22 cellular contexts compared by ENCODE assay signal in genomic region chr16:4564661-4565267, GRCh38. TPM values are rescaled to one million over a fixed set of nuclear protein-coding genes. Genes with fewer than 3 reads are reported as not detected.
DNase-seq lines count a peak whose midpoint lies in the region; ATAC-seq, FAIRE-seq and TF ChIP-seq lines count a peak whose summit lies in the region.
"Had no signal": no experiment of that assay in that cellular context is flagged by ENCODE, and none has a peak within 500 bp of the region (broad histone marks: within the 10 kb centered on the region; RNA-seq: fewer than 3 reads in every experiment).

No MANE protein-coding gene starts in this region.

- no peak overlapping the region for H2BK15ac ChIP-seq in H9 (ENCODE audit: low read depth, low read length)
- H2BK15ac ChIP-seq in neuronal stem cell (ENCODE audit: low read length) = no peak overlapping the region

- H4K8ac ChIP-seq in H9 (replicated peaks; ENCODE audit: insufficient read length, low read depth, low read length) (no peak overlapping the region), neuronal stem cell (ENCODE audit: low read depth, low read length) (no peak overlapping the region)

- H3K79me2 ChIP-seq in H9 (ENCODE audit: insufficient read depth, low read length) = no peaks in the 10 kb centered on the region

- no peak overlapping the region for H3K23ac ChIP-seq in H9 (ENCODE audit: insufficient read length, low read depth, low read length)
- H3K23ac ChIP-seq in neuronal stem cell (ENCODE audit: low read depth, low read length, poor library complexity) = no peak overlapping the region

- H3K4ac ChIP-seq in H9 (ENCODE audit: low read depth, low read length) (no peak overlapping the region), neuronal stem cell (ENCODE audit: low read length) (no peak overlapping the region)

- H3K79me1 ChIP-seq in H9 (ENCODE audit: insufficient read depth, low read depth, low read length, poor library complexity, severe bottlenecking) = no peaks in the 10 kb centered on the region
- no peaks in the 10 kb centered on the region for H3K79me1 ChIP-seq in neuronal stem cell (ENCODE audit: low read depth, low read length)

- WGBS in H9 (ENCODE audit: extremely low coverage, insufficient read length, low lambda C conversion rate) = no CpG with 5 or more reads among the region's 18 CpGs
- WGBS in neuronal stem cell (ENCODE audit: extremely low coverage in 2 of 2, insufficient read length in 2 of 2, insufficient replicate concordance in 1 of 2), 2 donors = no CpG with 5 or more reads among the region's 18 CpGs

- H3K27me3 Mint-ChIP-seq in H9 (ENCODE audit: low read depth) = peaks cover 36% of the 10 kb centered on the region
- H3K27me3 Mint-ChIP-seq in activated T-cell treated with anti-CD3 and anti-CD28 coated beads, Interleukin-2, amount 50 U/mL, for 72 hours (ENCODE audit: low read depth) = no peaks in the 10 kb centered on the region

- H2BK20ac ChIP-seq in H9 (ENCODE audit: low read depth, low read length, poor library complexity, severe bottlenecking) = no peak overlapping the region

- no peaks in the 10 kb centered on the region for H3K23me2 ChIP-seq in H9 (ENCODE audit: insufficient read length, low read depth, low read length, poor library complexity, severe bottlenecking)

- H3K4me3 ChIP-seq in bronchial epithelial cell (ENCODE audit: low read depth, low read length) (no peak overlapping the region), left lung (no peak overlapping the region), neuronal stem cell (ENCODE audit: low read length in 2 of 2) (no peak overlapping the region)
- H3K4me3 ChIP-seq: BLaER1, GM23248, K562 had no signal

- H3K14ac ChIP-seq in H9 (ENCODE audit: insufficient read depth, low read length) (peak overlapping the region; percentile 0; the same call in 1 of the 2 replicates), neuronal stem cell (ENCODE audit: low read length) (no peak overlapping the region)

- no peaks in the 10 kb centered on the region for H3K9me3 Mint-ChIP-seq in H9
- no peaks in the 10 kb centered on the region for H3K9me3 Mint-ChIP-seq in activated T-cell treated with anti-CD3 and anti-CD28 coated beads, Interleukin-2, amount 50 U/mL, for 72 hours
- H3K9me3 Mint-ChIP-seq: CD8-positive, alpha-beta T cell; HFFc6 had no signal

- no peaks in the 10 kb centered on the region for H3K9me3 ChIP-seq in H9 (ENCODE audit: control insufficient read depth, low read depth, low read length)
- no peaks in the 10 kb centered on the region for H3K9me3 ChIP-seq in left lung
- no peaks in the 10 kb centered on the region for H3K9me3 ChIP-seq in neuronal stem cell (replicated peaks in 1 of 2; ENCODE audit: control insufficient read depth in 2 of 2, insufficient read depth in 1 of 2, low read depth in 1 of 2, low read length in 2 of 2)
- H3K9me3 ChIP-seq: BLaER1 had no signal

- H2BK12ac ChIP-seq in H9 (ENCODE audit: insufficient read length, low read depth, low read length) = no peak overlapping the region
- H2BK12ac ChIP-seq in neuronal stem cell (ENCODE audit: low read length) = peak overlapping the region; percentile 14

- no peaks in the 10 kb centered on the region for H3K36me3 ChIP-seq in bronchial epithelial cell (ENCODE audit: control insufficient read depth, insufficient read depth, low read length)
- no peaks in the 10 kb centered on the region for H3K36me3 ChIP-seq in left lung
- H3K36me3 ChIP-seq in neuronal stem cell (replicated peaks in 1 of 2; ENCODE audit: control insufficient read depth in 2 of 2, insufficient read depth in 2 of 2, low read length in 2 of 2) = no peaks in the 10 kb centered on the region
- H3K36me3 ChIP-seq: BLaER1 had no signal

- H3T11ph ChIP-seq in H9 (ENCODE audit: low read length) = no peak overlapping the region

- no peak overlapping the region for H3K56ac ChIP-seq in H9 (ENCODE audit: insufficient read length, low read depth, low read length)

- H3K27me3 ChIP-seq in H9 (ENCODE audit: insufficient read depth, low read length) = no peaks in the 10 kb centered on the region
- H3K27me3 ChIP-seq in bronchial epithelial cell (ENCODE audit: control insufficient read depth, insufficient read depth, low read length) = no peaks in the 10 kb centered on the region
- no peaks in the 10 kb centered on the region for H3K27me3 ChIP-seq in left lung
- H3K27me3 ChIP-seq in neuronal stem cell (ENCODE audit: control insufficient read depth in 3 of 3, insufficient read depth in 3 of 3, low read depth in 1 of 3, low read length in 3 of 3) = no peaks in the 10 kb centered on the region
- H3K27me3 ChIP-seq: BLaER1 had no signal

- no peaks in the 10 kb centered on the region; the same call in 1 of the 2 replicates for H3K4me1 ChIP-seq in H9 (ENCODE audit: insufficient read depth, low read length)
- H3K4me1 ChIP-seq in left lung = no peaks in the 10 kb centered on the region
- H3K4me1 ChIP-seq in neuronal stem cell (ENCODE audit: control insufficient read depth in 2 of 2, insufficient read depth in 1 of 2, low read depth in 1 of 2, low read length in 2 of 2) = peaks cover 10 to 11% of the 10 kb centered on the region in 2 donors

- intact Hi-C loops in left lung (cut with DNase I) = no loop called here

- peaks cover 8 to 19% of the 10 kb centered on the region in 2 experiments for H3K4me1 Mint-ChIP-seq in H9
- H3K4me1 Mint-ChIP-seq in activated T-cell treated with anti-CD3 and anti-CD28 coated beads, Interleukin-2, amount 50 U/mL, for 72 hours (ENCODE audit: low read depth) = peaks cover 9% of the 10 kb centered on the region

- H4K5ac ChIP-seq in H9 (ENCODE audit: insufficient read length, low read depth, low read length) = no peak overlapping the region

- no peak overlapping the region for H4K91ac ChIP-seq in H9 (ENCODE audit: insufficient read length, low read depth, low read length)
- no peak overlapping the region for H4K91ac ChIP-seq in neuronal stem cell (ENCODE audit: low read depth, low read length, poor library complexity)

- ATAC-seq in left lung (peak; percentile 76), HG02759 (IDR thresholded peaks at IDR 0.05; ENCODE audit: unreplicated experiment) (no peak)
- ATAC-seq in activated T-cell treated with anti-CD3 and anti-CD28 coated beads, Interleukin-2, amount 50 U/mL, for 72 hours (replicated peaks in 1 of 2) = no peak
- ATAC-seq: CD8-positive, alpha-beta T cell; HCT116; K562 had no signal

- H3K4me2 ChIP-seq in H9 (ENCODE audit: insufficient read depth, insufficient read length, low read length) = no peak overlapping the region
- H3K4me2 ChIP-seq in neuronal stem cell (ENCODE audit: insufficient read depth, low read length, poor library complexity, severe bottlenecking) = no peak overlapping the region
- H3K4me2 ChIP-seq: BLaER1 had no signal

- H2AK5ac ChIP-seq in H9 (ENCODE audit: insufficient read length, low read length) (no peak overlapping the region), neuronal stem cell (ENCODE audit: low read depth, low read length) (no peak overlapping the region)

- no peak overlapping the region for H2BK120ac ChIP-seq in H9 (ENCODE audit: low read depth, low read length, poor library complexity, severe bottlenecking)
- no peak overlapping the region for H2BK120ac ChIP-seq in neuronal stem cell (ENCODE audit: low read depth, low read length)

- H3K27ac ChIP-seq in H9 (ENCODE audit: insufficient read length, low read depth, low read length) (no peak overlapping the region), left lung (no peak overlapping the region), neuronal stem cell (replicated peaks; ENCODE audit: low read length) (no peak overlapping the region)
- H3K27ac ChIP-seq: BLaER1, GM23248 had no signal

- H3K18ac ChIP-seq in H9 (ENCODE audit: insufficient read length, low read depth, low read length) = no peak overlapping the region
- no peak overlapping the region for H3K18ac ChIP-seq in neuronal stem cell (ENCODE audit: low read length)

- no peaks in the 10 kb centered on the region for H4K20me1 ChIP-seq in H9 (ENCODE audit: control insufficient read depth, insufficient read depth, insufficient read length)
- H4K20me1 ChIP-seq: BLaER1 had no signal

- H2AFZ ChIP-seq in H9 (ENCODE audit: low read length) (no peak overlapping the region), neuronal stem cell (ENCODE audit: low read length) (peak overlapping the region; percentile 71)
- H2AFZ ChIP-seq: GM23248 had no signal

- H3K9ac ChIP-seq in H9 (ENCODE audit: extremely low read depth, insufficient read length, low read length) (no peak overlapping the region), neuronal stem cell (ENCODE audit: low read depth, low read length, poor library complexity) (no peak overlapping the region)
- H3K9ac ChIP-seq: BLaER1, GM23248 had no signal

- FAIRE-seq in bronchial epithelial cell (lab: Jason Lieb, UNC) = no peak
- FAIRE-seq: H54, K562 had no signal

- H2BK5ac ChIP-seq in H9 (ENCODE audit: insufficient read length, low read length) (no peak overlapping the region), neuronal stem cell (ENCODE audit: low read length) (no peak overlapping the region)

- no peaks in the 10 kb centered on the region; a peak in 1 of 7 replicates for H3K36me3 Mint-ChIP-seq in H9 (ENCODE audit: insufficient read depth in 1 of 3, low read depth in 3 of 3)
- H3K36me3 Mint-ChIP-seq in activated T-cell treated with anti-CD3 and anti-CD28 coated beads, Interleukin-2, amount 50 U/mL, for 72 hours (ENCODE audit: insufficient read depth in 2 of 2) = no peaks in the 10 kb centered on the region
- H3K36me3 Mint-ChIP-seq: CD8-positive, alpha-beta T cell had no signal

- no peak for DNase-seq in H9
- DNase-seq in bronchial epithelial cell (ENCODE audit: low read depth) = peak; percentile 11
- DNase-seq in left lung = no peak
- no peak for DNase-seq in neuronal stem cell (ENCODE audit: low spot score)
- no peak for DNase-seq in C1 segment of cervical spinal cord (lab: John Stamatoyannopoulos, UW)
- no peak for DNase-seq in activated T-cell treated with anti-CD3 and anti-CD28 coated beads, Interleukin-2, amount 50 U/mL, for 72 hours
- DNase-seq in activated effector memory CD4-positive, alpha-beta T cell treated with anti-CD3 and anti-CD28 coated beads, Interleukin-2, amount 50 U/mL, for 16 hours = no peak
- DNase-seq: 8988T; Calu3; CD8-positive, alpha-beta T cell; DMS79 treated with DMSO at 0.1 percent for 48 hours; GF-D8; GM23248; HFFc6 had no signal

- no peak overlapping the region for H3K4me3 Mint-ChIP-seq in H9
- H3K4me3 Mint-ChIP-seq in activated T-cell treated with anti-CD3 and anti-CD28 coated beads, Interleukin-2, amount 50 U/mL, for 72 hours = no peak overlapping the region
- H3K4me3 Mint-ChIP-seq: CD8-positive, alpha-beta T cell; HFFc6 had no signal

- no peak overlapping the region; a peak in 2 of 7 replicates for H3K27ac Mint-ChIP-seq in H9
- H3K27ac Mint-ChIP-seq in activated T-cell treated with anti-CD3 and anti-CD28 coated beads, Interleukin-2, amount 50 U/mL, for 72 hours = no peak overlapping the region
- H3K27ac Mint-ChIP-seq: CD8-positive, alpha-beta T cell; HFFc6 had no signal

- TF ChIP-seq CTCF in H9 (conservative IDR thresholded peaks at IDR 0.05) = no peak
- no peak for TF ChIP-seq CTCF in bronchial epithelial cell (IDR thresholded peaks at IDR 0.05; ENCODE audit: insufficient read depth, low read length, severe bottlenecking)
- TF ChIP-seq CTCF in left lung (IDR thresholded peaks at IDR 0.05) = no peak

RNA-seq across cellular contexts. Expression of gene C16orf96, which starts 8.6 kb away (rescaled TPM):
- total RNA-seq in H9 (2021) (1.4 and 2.0 TPM in 2 replicates), bronchial epithelial cell (not detected in 2 replicates), left lung (under 1 TPM; 0.17 to 0.18 TPM)
- 0.74 TPM for polyA plus RNA-seq in neuronal stem cell (2013, experiment 1 of 2)
- 0.79 TPM for polyA plus RNA-seq in neuronal stem cell (2013, experiment 2 of 2)
- total RNA-seq in activated T-cell treated with anti-CD3 and anti-CD28 coated beads, Interleukin-2, amount 50 U/mL, for 72 hours = under 1 TPM; 0.51 to 0.55 TPM
- total RNA-seq: A673, Calu3, GM23248, HFFc6, HT-29, K562 had no signal
- polyA plus RNA-seq: AG04450, GM23248, K562 had no signal

RNA-seq across cellular contexts. Expression of gene CDIP1, which starts 26.2 kb away (rescaled TPM):
- 49.7 and 50.5 TPM in 2 replicates for total RNA-seq in H9 (2021)
- 7.4 and 9.5 TPM in 2 replicates for total RNA-seq in bronchial epithelial cell
- 10 to 100 TPM; 22.2 to 27.0 TPM for total RNA-seq in left lung
- polyA plus RNA-seq in neuronal stem cell (2013, experiment 1 of 2) = 48.1 TPM
- 46.7 TPM for polyA plus RNA-seq in neuronal stem cell (2013, experiment 2 of 2)
- total RNA-seq in activated T-cell treated with anti-CD3 and anti-CD28 coated beads, Interleukin-2, amount 50 U/mL, for 72 hours = 10 to 100 TPM; 45.4 to 53.1 TPM
- total RNA-seq: HT-29 had no signal
- polyA plus RNA-seq: K562 had no signal

RNA-seq across cellular contexts. Expression of gene UBALD1, which starts 49.9 kb away (rescaled TPM):
- 80.9 and 81.7 TPM in 2 replicates for total RNA-seq in H9 (2021)
- total RNA-seq in bronchial epithelial cell = 3.7 and 4.7 TPM in 2 replicates
- 10 to 100 TPM; 26.7 to 27.8 TPM for total RNA-seq in left lung
- 13.4 TPM for polyA plus RNA-seq in neuronal stem cell (2013, experiment 1 of 2)
- 13.0 TPM for polyA plus RNA-seq in neuronal stem cell (2013, experiment 2 of 2)
- 10 to 100 TPM; 17.2 to 18.4 TPM for total RNA-seq in activated T-cell treated with anti-CD3 and anti-CD28 coated beads, Interleukin-2, amount 50 U/mL, for 72 hours

RNA-seq across cellular contexts. Expression of gene MGRN1, which starts 59.9 kb away (rescaled TPM):
- total RNA-seq in H9 (2021) (91.6 and 93.9 TPM in 2 replicates), bronchial epithelial cell (6.1 and 10.1 TPM in 2 replicates), left lung (10 to 100 TPM; 81.6 to 98.1 TPM)
- 48.7 TPM for polyA plus RNA-seq in neuronal stem cell (2013, experiment 1 of 2)
- polyA plus RNA-seq in neuronal stem cell (2013, experiment 2 of 2) = 51.0 TPM
- 100 to 1,000 TPM; 107 to 116 TPM for total RNA-seq in activated T-cell treated with anti-CD3 and anti-CD28 coated beads, Interleukin-2, amount 50 U/mL, for 72 hours
